ENCODE assay signal across 9 cellular contexts in the genomic region with DNA sequence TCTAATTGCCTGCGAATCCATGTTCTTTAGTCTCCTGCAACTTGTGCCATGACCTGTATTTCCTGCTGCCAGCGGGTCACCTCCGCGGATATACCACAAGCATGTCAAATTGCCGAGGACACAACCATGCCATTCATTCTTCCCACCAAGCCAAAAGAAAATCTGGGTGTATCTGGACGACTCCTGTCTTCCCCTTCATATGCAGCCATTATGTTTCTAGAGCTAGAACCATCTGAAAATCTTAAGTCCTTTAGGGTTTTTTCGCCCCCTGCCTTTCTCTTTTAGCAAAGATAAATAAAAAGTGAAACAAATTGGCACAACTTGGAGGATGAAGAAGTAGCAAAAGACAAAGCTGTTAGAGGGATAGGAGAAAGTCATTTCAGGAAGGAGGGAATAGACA.
DNase-seq lines count a peak whose midpoint lies in the region; ATAC-seq and TF ChIP-seq lines count a peak whose summit lies in the region.
"Had no signal": no experiment of that assay in that cellular context is flagged by ENCODE, and none has a peak within 500 bp of the region (broad histone marks: within the 10 kb centered on the region; RNA-seq: fewer than 3 reads in every experiment).

No MANE protein-coding gene starts in this region.

- H3K79me2 ChIP-seq in trophoblast cell (ENCODE audit: control insufficient read depth, insufficient read depth, low read length, poor library complexity), result peaks cover 8% of the 10 kb centered on the region

- H3K36me3 ChIP-seq in colonic mucosa (no peaks in the 10 kb centered on the region), trophoblast cell (ENCODE audit: control insufficient read depth in 1 of 2, insufficient read depth in 2 of 2, low read length in 2 of 2) (no peaks in the 10 kb centered on the region)
- H3K36me3 ChIP-seq: ovary had no signal

- no peak overlapping the region for H3K14ac ChIP-seq in trophoblast cell (ENCODE audit: low read length)

- H2AFZ ChIP-seq in trophoblast cell (ENCODE audit: insufficient read depth, low read length, poor library complexity), result no peak overlapping the region

- H4K8ac ChIP-seq in trophoblast cell (ENCODE audit: low read depth, low read length), result no peak overlapping the region

- H3K4me3 ChIP-seq in GM12864 (ENCODE audit: low read depth, low read length), result peak overlapping the region; percentile 22
- no peak overlapping the region for H3K4me3 ChIP-seq in colonic mucosa
- H3K4me3 ChIP-seq in trophoblast cell (ENCODE audit: low read depth, low read length), result no peak overlapping the region

- no peak overlapping the region for H3K9ac ChIP-seq in colonic mucosa (ENCODE audit: low read depth in 2 of 2, low read length in 2 of 2)
- no peak overlapping the region for H3K9ac ChIP-seq in trophoblast cell (ENCODE audit: low read length)

- no peak overlapping the region for H3K23ac ChIP-seq in trophoblast cell (ENCODE audit: low read length)

- WGBS in trophoblast cell (ENCODE audit: extremely low coverage, insufficient coverage, insufficient read length), result no CpG with 5 or more reads among the region's 7 CpGs

- DNase-seq in GM12864 (ENCODE audit: low read depth), result no peak
- peak; percentile 35 for DNase-seq in NCI-H69 (lab: John Stamatoyannopoulos, UW)
- no peak for DNase-seq in colonic mucosa
- peak in 1 of 2 donors; percentile 18 for DNase-seq in trophoblast cell
- DNase-seq in midbrain (lab: John Stamatoyannopoulos, UW), result no peak
- no peak for DNase-seq in NCI-H226
- DNase-seq in Right ventricle myocardium superior, result no peak
- DNase-seq: ovary had no signal

- H3K4me1 ChIP-seq in colonic mucosa (no peaks in the 10 kb centered on the region), trophoblast cell (ENCODE audit: control insufficient read depth in 1 of 2, insufficient read depth in 2 of 2, low read length in 2 of 2) (peaks cover 5 to 8% of the 10 kb centered on the region in 2 experiments)

- TF ChIP-seq CTCF in GM12864 (IDR thresholded peaks at IDR 0.05; ENCODE audit: low read depth, low read length, missing control alignments), result no peak
- TF ChIP-seq CTCF in colonic mucosa (IDR thresholded peaks at IDR 0.05), result no peak

- ATAC-seq in HG03139 (IDR thresholded peaks at IDR 0.05; ENCODE audit: unreplicated experiment) (no peak), Right ventricle myocardium superior (ENCODE audit: poor library complexity) (no peak)

- peak overlapping the region; percentile 99 for H3K27ac ChIP-seq in colonic mucosa
- peak overlapping the region; percentile 54 for H3K27ac ChIP-seq in trophoblast cell (ENCODE audit: low read depth, low read length)

- H3K4me2 ChIP-seq in trophoblast cell (ENCODE audit: low read length), result no peak overlapping the region

- H2AK5ac ChIP-seq in trophoblast cell (ENCODE audit: low read length), result no peak overlapping the region

- H2BK5ac ChIP-seq in trophoblast cell (ENCODE audit: low read depth, low read length, poor library complexity), result no peak overlapping the region

- H3K18ac ChIP-seq in trophoblast cell (ENCODE audit: low read length), result peak overlapping the region; percentile 61

- peaks cover 11% of the 10 kb centered on the region for H3K79me1 ChIP-seq in trophoblast cell (ENCODE audit: low read length)

- H3K4ac ChIP-seq in trophoblast cell (ENCODE audit: low read depth, low read length), result no peak overlapping the region

- peak overlapping the region; percentile 7 for H2BK120ac ChIP-seq in trophoblast cell (ENCODE audit: insufficient read depth, low read length, poor library complexity)

- H3K27me3 ChIP-seq in colonic mucosa (no peaks in the 10 kb centered on the region), trophoblast cell (ENCODE audit: insufficient read depth, low read length) (no peaks in the 10 kb centered on the region)
- H3K27me3 ChIP-seq: ovary had no signal

- H3K9me3 ChIP-seq in colonic mucosa (no peaks in the 10 kb centered on the region), trophoblast cell (ENCODE audit: insufficient read depth, low read depth, low read length) (no peaks in the 10 kb centered on the region)
- H3K9me3 ChIP-seq: ovary had no signal

- H2BK12ac ChIP-seq in trophoblast cell (ENCODE audit: low read length), result peak overlapping the region; percentile 60

- H4K91ac ChIP-seq in trophoblast cell (ENCODE audit: low read depth, low read length), result no peak overlapping the region

- H4K12ac ChIP-seq in trophoblast cell (ENCODE audit: low read depth, low read length), result no peak overlapping the region

- intact Hi-C loops in colonic mucosa (cut with DNase I), result loop anchor here (5.0 kb wide), 1 partner anchor 332 kb away; no protein-coding TSS in a partner anchor
- intact Hi-C loops in Right ventricle myocardium superior (cut with DNase I), result loop anchor here (5.0 to 10.0 kb wide), 3 partner anchors 253 to 455 kb away; no protein-coding TSS in a partner anchor
